ENCODE assay signal across 1 cellular context in genomic region chr1:61952675-61953074, GRCh38.
TF ChIP-seq lines count a peak whose summit lies in the region.

No MANE protein-coding gene starts in this region.

TF ChIP-seq in IMR-90, 13 proteins besides CTCF, POLR2A, EP300 and RAD21:
- TF ChIP-seq SMC3 (IDR thresholded peaks at IDR 0.05; ENCODE audit: low read depth, low read length) = no peak
- no peak for TF ChIP-seq NFE2L2 (IDR thresholded peaks at IDR 0.05; ENCODE audit: low read depth, low read length)
- TF ChIP-seq MAFK (IDR thresholded peaks at IDR 0.05; ENCODE audit: low read depth, low read length) = peak; percentile 70
- no peak for TF ChIP-seq BHLHE40 (IDR thresholded peaks at IDR 0.05; ENCODE audit: low read depth, low read length)
- TF ChIP-seq RCOR1 (IDR thresholded peaks at IDR 0.05; ENCODE audit: insufficient replicate concordance, low read length) = no peak
- no peak for TF ChIP-seq CEBPB (IDR thresholded peaks at IDR 0.05; ENCODE audit: low read depth, low read length)
- TF ChIP-seq FOS (IDR thresholded peaks at IDR 0.05; ENCODE audit: low read depth, low read length) = no peak
- no peak for TF ChIP-seq CHD1 (IDR thresholded peaks at IDR 0.05; ENCODE audit: low read depth, low read length)
- TF ChIP-seq, protein P1, sequence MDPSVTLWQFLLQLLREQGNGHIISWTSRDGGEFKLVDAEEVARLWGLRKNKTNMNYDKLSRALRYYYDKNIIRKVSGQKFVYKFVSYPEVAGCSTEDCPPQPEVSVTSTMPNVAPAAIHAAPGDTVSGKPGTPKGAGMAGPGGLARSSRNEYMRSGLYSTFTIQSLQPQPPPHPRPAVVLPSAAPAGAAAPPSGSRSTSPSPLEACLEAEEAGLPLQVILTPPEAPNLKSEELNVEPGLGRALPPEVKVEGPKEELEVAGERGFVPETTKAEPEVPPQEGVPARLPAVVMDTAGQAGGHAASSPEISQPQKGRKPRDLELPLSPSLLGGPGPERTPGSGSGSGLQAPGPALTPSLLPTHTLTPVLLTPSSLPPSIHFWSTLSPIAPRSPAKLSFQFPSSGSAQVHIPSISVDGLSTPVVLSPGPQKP (IDR thresholded peaks at IDR 0.05; ENCODE audit: borderline replicate concordance, low read depth, low read length) = no peak
